Comparison of ENCODE assay signal across 8 cellular contexts in genomic region chr19:51593138-51593890, GRCh38. TPM values are rescaled to one million over a fixed set of nuclear protein-coding genes. Genes with fewer than 3 reads are reported as not detected.
DNase-seq lines count a peak whose midpoint lies in the region; ATAC-seq and TF ChIP-seq lines count a peak whose summit lies in the region.

No MANE protein-coding gene starts in this region.

- POLR2A ChIA-PET in activated B cell treated with CpG ODN at 0.5 μM for 24 hours (lab: Charles Lee): interaction anchor here (0.6 to 1.3 kb wide), 7 partner anchors 10 to 1224 kb away, joined by 3 to 5 read pairs (median 3); partner anchors contain the start of genes SIGLEC10 and SIGLEC6

- no peaks in the 10 kb centered on the region for H3K9me3 ChIP-seq in iPS-15b (ENCODE audit: control insufficient read depth, insufficient read depth, low read length)

- CTCF ChIA-PET in activated B cell treated with CpG ODN at 0.5 μM for 24 hours (lab: Charles Lee): no interaction called here

- DNase-seq in NCI-H748 (lab: John Stamatoyannopoulos, UW; ENCODE audit: unreplicated experiment) (peak; percentile 21), NCI-H748 treated with DMSO at 0.1 percent for 48 hours (lab: John Stamatoyannopoulos, UW) (no peak), activated B cell treated with CpG ODN at 0.5 μM for 24 hours (no peak), NCI-H1105 treated with DMSO at 0.1 percent for 48 hours (lab: John Stamatoyannopoulos, UW) (no peak), posterior vena cava (ENCODE audit: low spot score) (no peak)
- no peak for DNase-seq in stimulated activated naive CD8-positive, alpha-beta T cell treated with anti-CD3 and anti-CD28 coated beads, Interleukin-15, amount 100 ng/mL, for 72 hours

- intact Hi-C loops in activated B cell treated with CpG ODN at 0.5 μM for 24 hours (cut with micrococcal nuclease): no loop called here
- intact Hi-C loops in posterior vena cava (cut with DNase I): no loop called here

- H3K36me3 ChIP-seq in iPS-15b (ENCODE audit: control insufficient read depth, insufficient read depth, low read length): no peaks in the 10 kb centered on the region

- peak overlapping the region; percentile 93 for H3K4me3 ChIP-seq in iPS-15b (ENCODE audit: low read depth, low read length)

- no peaks in the 10 kb centered on the region for H3K27me3 Mint-ChIP-seq in activated B cell treated with CpG ODN at 0.5 μM for 24 hours
- H3K27me3 Mint-ChIP-seq in stimulated activated naive CD8-positive, alpha-beta T cell treated with anti-CD3 and anti-CD28 coated beads, Interleukin-15, amount 100 ng/mL, for 72 hours: peaks cover 7% of the 10 kb centered on the region

- H3K27ac Mint-ChIP-seq in activated B cell treated with CpG ODN at 0.5 μM for 24 hours: no peak overlapping the region
- H3K27ac Mint-ChIP-seq in stimulated activated naive CD8-positive, alpha-beta T cell treated with anti-CD3 and anti-CD28 coated beads, Interleukin-15, amount 100 ng/mL, for 72 hours: peak overlapping the region; percentile 77 to 84

- H3K27me3 ChIP-seq in iPS-15b (ENCODE audit: control insufficient read depth, insufficient read depth, low read length): peaks cover 3% of the 10 kb centered on the region

- H3K4me3 Mint-ChIP-seq in activated B cell treated with CpG ODN at 0.5 μM for 24 hours: peak overlapping the region; percentile 96
- peak overlapping the region; percentile 92 to 96 for H3K4me3 Mint-ChIP-seq in stimulated activated naive CD8-positive, alpha-beta T cell treated with anti-CD3 and anti-CD28 coated beads, Interleukin-15, amount 100 ng/mL, for 72 hours

- peaks cover 26% of the 10 kb centered on the region for H3K4me1 Mint-ChIP-seq in activated B cell treated with CpG ODN at 0.5 μM for 24 hours
- H3K4me1 Mint-ChIP-seq in stimulated activated naive CD8-positive, alpha-beta T cell treated with anti-CD3 and anti-CD28 coated beads, Interleukin-15, amount 100 ng/mL, for 72 hours: peaks cover 26% of the 10 kb centered on the region

- no peak overlapping the region for H3K9ac ChIP-seq in iPS-15b (ENCODE audit: low read depth, low read length)

- ATAC-seq in activated B cell treated with CpG ODN at 0.5 μM for 24 hours (ENCODE audit: low read depth) (no peak), HG02759 (IDR thresholded peaks at IDR 0.05; ENCODE audit: unreplicated experiment) (no peak)
- no peak for ATAC-seq in stimulated activated naive CD8-positive, alpha-beta T cell treated with anti-CD3 and anti-CD28 coated beads, Interleukin-15, amount 100 ng/mL, for 72 hours

- TF ChIP-seq CTCF in activated B cell treated with CpG ODN at 0.5 μM for 24 hours (IDR thresholded peaks at IDR 0.05): no peak

- H3K4me1 ChIP-seq in iPS-15b (ENCODE audit: control insufficient read depth, insufficient read depth, low read length): peaks cover 2% of the 10 kb centered on the region

- H3K36me3 Mint-ChIP-seq in activated B cell treated with CpG ODN at 0.5 μM for 24 hours (ENCODE audit: low read depth): peaks cover 13% of the 10 kb centered on the region

- peaks cover 3% of the 10 kb centered on the region for H3K9me3 Mint-ChIP-seq in activated B cell treated with CpG ODN at 0.5 μM for 24 hours
- peaks cover 0 to 30% of the 10 kb centered on the region in 2 donors for H3K9me3 Mint-ChIP-seq in stimulated activated naive CD8-positive, alpha-beta T cell treated with anti-CD3 and anti-CD28 coated beads, Interleukin-15, amount 100 ng/mL, for 72 hours

RNA-seq across cellular contexts. Expression of gene ZNF175, which starts 22.2 kb away (rescaled TPM):
- total RNA-seq in activated B cell treated with CpG ODN at 0.5 μM for 24 hours (20.6 and 23.6 TPM in 2 replicates), posterior vena cava (1 to 10 TPM; 8.0 to 9.2 TPM)

RNA-seq across cellular contexts. Expression of gene SIGLEC5, which starts 36.9 kb away (rescaled TPM):
- 0.22 TPM in 1 of 2 replicates, not detected in the other for total RNA-seq in activated B cell treated with CpG ODN at 0.5 μM for 24 hours
- total RNA-seq in posterior vena cava: not detected

RNA-seq across cellular contexts. Expression of gene SIGLEC14, which starts 53.3 kb away (rescaled TPM):
- total RNA-seq in activated B cell treated with CpG ODN at 0.5 μM for 24 hours (10.5 and 12.8 TPM in 2 replicates), posterior vena cava (10 to 100 TPM in 1 of 2 donors, 1 to 10 TPM in 1; 4.8 to 10.3 TPM)
